In the genomic region with DNA sequence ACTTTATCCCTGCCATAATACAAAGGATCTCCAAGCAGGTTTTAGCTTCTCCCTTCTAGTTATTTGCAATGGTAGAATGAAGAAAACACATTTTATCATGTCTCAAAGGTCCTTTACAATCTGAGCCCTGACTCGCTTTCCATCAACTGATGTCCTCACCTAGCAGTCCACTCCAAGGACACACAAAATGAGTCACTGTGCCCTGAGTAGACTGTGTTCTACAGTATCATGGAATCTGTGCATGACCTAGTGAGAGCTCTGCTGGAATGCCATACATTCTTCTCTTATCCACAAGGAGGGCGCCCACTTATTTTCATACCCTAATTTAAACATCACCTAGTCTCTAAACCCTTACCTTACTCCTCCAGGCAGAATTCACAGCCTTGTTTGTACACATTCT, we compare ENCODE assay signal across 31 cellular contexts.
"Had no signal": no experiment of that assay in that cellular context is flagged by ENCODE, and none has a peak within 500 bp of the region (broad histone marks: within the 10 kb centered on the region; RNA-seq: fewer than 3 reads in every experiment).

No MANE protein-coding gene starts in this region.

- H3K4me3 ChIP-seq: ascending aorta, breast epithelium, cardiac muscle cell, colonic mucosa, esophagus squamous epithelium, gastroesophageal sphincter, heart right ventricle had no signal

- H3K4me1 ChIP-seq: ascending aorta, breast epithelium, colonic mucosa, esophagus squamous epithelium, gastroesophageal sphincter, heart right ventricle had no signal

- H3K27ac Mint-ChIP-seq: activated CD8-positive, alpha-beta T cell treated with anti-CD3 and anti-CD28 coated beads for 36 hours; activated naive CD8-positive, alpha-beta T cell; activated T-helper 17 cell treated with anti-CD3 and anti-CD28 coated beads, Interleukin-2, amount 50 U/mL, for 72 hours; brain; T-helper 17 cell; T-helper 2 cell treated with Interferon-gamma antibody and Interleukin-4, amounts not matched to agents 5 μg/mL and 100 μg/mL, for 36 hours; WTC11 had no signal

- H3K4me3 Mint-ChIP-seq: activated CD8-positive, alpha-beta T cell treated with anti-CD3 and anti-CD28 coated beads for 36 hours; activated naive CD8-positive, alpha-beta T cell; activated T-cell treated with anti-CD3 and anti-CD28 coated beads, Interleukin-2, amount 50 U/mL, for 4 hours; activated T-helper 17 cell treated with anti-CD3 and anti-CD28 coated beads, Interleukin-2, amount 50 U/mL, for 72 hours; brain; T-helper 17 cell; T-helper 2 cell treated with Interferon-gamma antibody and Interleukin-4, amounts not matched to agents 5 μg/mL and 100 μg/mL, for 36 hours; WTC11 had no signal

- H3K27ac ChIP-seq: ascending aorta, breast epithelium, cardiac muscle cell, colonic mucosa, epithelial cell of prostate, esophagus squamous epithelium, gastroesophageal sphincter, heart right ventricle had no signal

- H3K27me3 Mint-ChIP-seq: activated CD8-positive, alpha-beta T cell treated with anti-CD3 and anti-CD28 coated beads for 36 hours; activated naive CD8-positive, alpha-beta T cell; brain; T-helper 17 cell had no signal

- ATAC-seq: activated CD8-positive, alpha-beta T cell treated with anti-CD3 and anti-CD28 coated beads for 36 hours; activated T-cell treated with anti-CD3 and anti-CD28 coated beads, Interleukin-2, amount 50 U/mL, for 4 hours; activated T-helper 17 cell treated with anti-CD3 and anti-CD28 coated beads, Interleukin-2, amount 50 U/mL, for 72 hours; gastroesophageal sphincter; T-helper 17 cell; WTC11 had no signal

- H3K36me3 ChIP-seq: ascending aorta, breast epithelium, cardiac muscle cell, colonic mucosa, esophagus squamous epithelium, gastroesophageal sphincter, heart right ventricle had no signal

- H3K9me3 ChIP-seq: ascending aorta, breast epithelium, colonic mucosa, esophagus squamous epithelium, gastroesophageal sphincter, heart right ventricle had no signal

- H3K27me3 ChIP-seq: ascending aorta, breast epithelium, cardiac muscle cell, colonic mucosa, esophagus squamous epithelium, gastroesophageal sphincter, heart right ventricle had no signal

- H3K4me1 Mint-ChIP-seq: activated T-helper 17 cell treated with anti-CD3 and anti-CD28 coated beads, Interleukin-2, amount 50 U/mL, for 72 hours; T-helper 17 cell had no signal

- H3K36me3 Mint-ChIP-seq: activated naive CD8-positive, alpha-beta T cell; brain; WTC11 had no signal

- H3K9me3 Mint-ChIP-seq: activated CD8-positive, alpha-beta T cell treated with anti-CD3 and anti-CD28 coated beads for 36 hours; activated T-cell treated with anti-CD3 and anti-CD28 coated beads, Interleukin-2, amount 50 U/mL, for 4 hours; activated T-helper 17 cell treated with anti-CD3 and anti-CD28 coated beads, Interleukin-2, amount 50 U/mL, for 72 hours; brain; T-helper 2 cell treated with Interferon-gamma antibody and Interleukin-4, amounts not matched to agents 5 μg/mL and 100 μg/mL, for 36 hours; WTC11 had no signal

- FAIRE-seq: endometrium, endothelial cell of umbilical vein had no signal

- DNase-seq: activated CD4-positive, alpha-beta T cell treated with anti-CD3 and anti-CD28 coated beads for 48 hours; activated CD4-positive, alpha-beta T cell treated with anti-CD3 and anti-CD28 coated beads, Interleukin-2, amount 50 U/mL, for 1 hour; activated CD4-positive, alpha-beta T cell treated with anti-CD3 and anti-CD28 coated beads, Interleukin-2, amount 50 U/mL, for 48 hours; activated CD8-positive, alpha-beta memory T cell treated with anti-CD3 and anti-CD28 coated beads for 24 hours; activated CD8-positive, alpha-beta T cell treated with anti-CD3 and anti-CD28 coated beads for 36 hours; activated effector memory CD4-positive, alpha-beta T cell treated with Interleukin-2 at 50 U/mL for 16 hours; activated gamma-delta T cell treated with Interleukin-2 at 50 U/mL for 16 hours; activated naive CD4-positive, alpha-beta T cell treated with anti-CD3 and anti-CD28 coated beads, Interleukin-2, amount 50 U/mL, for 16 hours; activated naive CD4-positive, alpha-beta T cell treated with Interleukin-2 at 50 U/mL for 16 hours; activated T-cell treated with anti-CD3 and anti-CD28 coated beads, Interleukin-2, amount 50 U/mL, for 4 hours; central memory CD4-positive, alpha-beta T cell; cerebellar nuclear complex; colonic mucosa; effector CD8-positive, alpha-beta T cell; esophagus squamous epithelium; foreskin melanocyte; heart right ventricle; T-helper 1 cell; T-helper 17 cell had no signal
